In the genomic region with DNA sequence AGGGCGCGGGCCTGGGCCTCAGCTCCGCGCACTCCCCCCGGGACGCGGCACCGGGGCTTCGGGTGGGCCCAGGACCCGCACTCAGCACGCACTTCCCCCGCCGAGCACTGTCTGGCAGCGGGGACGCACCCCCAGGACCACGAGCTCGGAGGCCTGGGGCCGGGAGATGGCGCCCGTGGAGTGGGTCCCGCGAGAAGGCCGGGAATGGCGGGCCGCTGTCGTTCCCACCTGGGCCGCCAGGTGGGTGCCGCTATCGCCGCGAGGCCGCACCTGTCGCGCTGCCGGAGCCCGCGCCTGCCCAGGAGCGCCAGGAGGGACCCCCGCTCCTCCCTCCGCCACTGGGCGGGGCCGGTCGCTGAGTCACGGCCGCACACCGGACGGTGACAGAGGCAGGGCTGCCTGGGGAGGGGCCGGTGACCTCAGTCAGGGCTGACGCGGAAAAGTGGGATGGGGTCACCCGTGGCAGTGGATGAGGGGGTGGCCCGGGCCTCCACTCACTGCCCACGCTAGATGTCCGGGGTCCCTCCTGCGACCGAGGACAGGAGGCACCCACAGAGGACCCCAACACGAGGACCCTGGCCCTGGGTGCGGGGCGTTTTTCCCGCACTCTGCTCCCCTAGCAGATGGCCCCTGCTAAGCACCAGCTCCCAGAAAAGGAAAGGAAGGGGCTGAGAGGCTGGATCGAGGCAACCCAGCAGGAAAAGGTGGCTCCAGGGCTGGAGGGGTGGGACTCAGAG, we compare ENCODE assay signal across 8 cellular contexts.
A peak's percentile ranks its signal among the peaks of the same experiment; 100 is the strongest.
DNase-seq lines count a peak whose midpoint lies in the region; ATAC-seq and TF ChIP-seq lines count a peak whose summit lies in the region.

No MANE protein-coding gene starts in this region.

- H3K9ac ChIP-seq in HUES48 (ENCODE audit: low read depth, low read length) (no peak overlapping the region; the same call in 1 of the 2 replicates), muscle layer of colon (ENCODE audit: low read length) (no peak overlapping the region)

- peaks cover 39% of the 10 kb centered on the region for H3K27me3 ChIP-seq in HUES48 (ENCODE audit: control insufficient read depth, insufficient read depth, low read length)
- peaks cover 4% of the 10 kb centered on the region for H3K27me3 ChIP-seq in effector memory CD4-positive, alpha-beta T cell (replicated peaks; ENCODE audit: control insufficient read depth, insufficient read depth, low read length, poor library complexity, severe bottlenecking)
- H3K27me3 ChIP-seq in muscle layer of colon (ENCODE audit: control insufficient read depth in 1 of 2, insufficient read depth in 2 of 2, low read length in 2 of 2): peaks cover 10 to 24% of the 10 kb centered on the region in 2 donors
- H3K27me3 ChIP-seq in tibial artery: peaks cover 0 to 14% of the 10 kb centered on the region in 2 donors

- no peaks in the 10 kb centered on the region for H3K36me3 ChIP-seq in HUES48 (ENCODE audit: control insufficient read depth, insufficient read depth, low read length)
- H3K36me3 ChIP-seq in effector memory CD4-positive, alpha-beta T cell (ENCODE audit: control insufficient read depth, insufficient read depth, low read length): no peaks in the 10 kb centered on the region
- no peaks in the 10 kb centered on the region for H3K36me3 ChIP-seq in muscle layer of colon (ENCODE audit: insufficient read depth, low read length)
- no peaks in the 10 kb centered on the region for H3K36me3 ChIP-seq in tibial artery

- no peaks in the 10 kb centered on the region for H3K9me3 ChIP-seq in HUES48 (ENCODE audit: control insufficient read depth, insufficient read depth, low read length)
- no peaks in the 10 kb centered on the region for H3K9me3 ChIP-seq in effector memory CD4-positive, alpha-beta T cell (ENCODE audit: control insufficient read depth, low read length)
- no peaks in the 10 kb centered on the region for H3K9me3 ChIP-seq in muscle layer of colon (ENCODE audit: low read length)
- H3K9me3 ChIP-seq in tibial artery: no peaks in the 10 kb centered on the region

- H3K4me3 ChIP-seq in HUES48 (ENCODE audit: low read depth, low read length): peak overlapping the region; percentile 48
- H3K4me3 ChIP-seq in effector memory CD4-positive, alpha-beta T cell (ENCODE audit: insufficient read depth, low read depth, low read length, poor library complexity, severe bottlenecking): peak overlapping the region; percentile 64
- peak overlapping the region; percentile 40 to 43 for H3K4me3 ChIP-seq in muscle layer of colon (ENCODE audit: low read depth in 1 of 2, low read length in 2 of 2)
- H3K4me3 ChIP-seq in tibial artery: peak overlapping the region; percentile 92 to 99

- intact Hi-C loops in tibial artery (cut with DNase I; ENCODE audit: low total_unique reads): loop anchor here (5.0 kb wide), 1 partner anchor 83 kb away; no protein-coding TSS in a partner anchor

- H3K4me1 ChIP-seq in HUES48 (ENCODE audit: control insufficient read depth, insufficient read depth, low read length): peaks cover 14% of the 10 kb centered on the region
- peaks cover 35% of the 10 kb centered on the region for H3K4me1 ChIP-seq in effector memory CD4-positive, alpha-beta T cell (ENCODE audit: control insufficient read depth, insufficient read depth, low read length, poor library complexity, severe bottlenecking)
- H3K4me1 ChIP-seq in muscle layer of colon (ENCODE audit: insufficient read depth, low read length): peaks cover 41% of the 10 kb centered on the region
- peaks cover 0 to 60% (median 52%) of the 10 kb centered on the region in 4 donors for H3K4me1 ChIP-seq in tibial artery

- H3K27ac ChIP-seq in HUES48 (ENCODE audit: low read depth, low read length) (peak overlapping the region; percentile 36), muscle layer of colon (ENCODE audit: low read depth, low read length) (peak overlapping the region; percentile 98), tibial artery (peak overlapping the region; percentile 97 to 100)
- peak overlapping the region; percentile 42 for H3K27ac ChIP-seq in effector memory CD4-positive, alpha-beta T cell (ENCODE audit: insufficient read depth, low read length, poor library complexity, severe bottlenecking)

- peak; percentile 44 for DNase-seq in CD1c-positive myeloid dendritic cell (ENCODE audit: extremely low spot score)
- DNase-seq in activated CD4-positive, alpha-beta T cell treated with anti-CD3 and anti-CD28 coated beads for 48 hours: peak; percentile 72
- peak; percentile 65 to 70 (median 66) for DNase-seq in effector memory CD4-positive, alpha-beta T cell
- DNase-seq in tibial artery: peak in 1 of 2 donors; percentile 73

- ATAC-seq in HG03342 (IDR thresholded peaks at IDR 0.05; ENCODE audit: unreplicated experiment): no peak
- ATAC-seq in HG02981 (IDR thresholded peaks at IDR 0.05; ENCODE audit: unreplicated experiment): no peak

- peak; percentile 44 to 59 for TF ChIP-seq CTCF in tibial artery (IDR thresholded peaks at IDR 0.05)

Comparison
In these comparisons a context has a peak if more than half of its experiments do, and no peak if none do; other contexts are left out.
1. H3K27ac ChIP-seq: peak in every context shown above with its lines; median percentile 98 in tibial artery; 98 in muscle layer of colon; 42 in effector memory CD4-positive, alpha-beta T cell; 36 in HUES48.
2. H3K4me3 ChIP-seq: peak in every context shown above with its lines; median percentile 96 in tibial artery; 64 in effector memory CD4-positive, alpha-beta T cell; 48 in HUES48; 42 in muscle layer of colon.